Comparison of ENCODE assay signal across 12 cellular contexts in the genomic region with DNA sequence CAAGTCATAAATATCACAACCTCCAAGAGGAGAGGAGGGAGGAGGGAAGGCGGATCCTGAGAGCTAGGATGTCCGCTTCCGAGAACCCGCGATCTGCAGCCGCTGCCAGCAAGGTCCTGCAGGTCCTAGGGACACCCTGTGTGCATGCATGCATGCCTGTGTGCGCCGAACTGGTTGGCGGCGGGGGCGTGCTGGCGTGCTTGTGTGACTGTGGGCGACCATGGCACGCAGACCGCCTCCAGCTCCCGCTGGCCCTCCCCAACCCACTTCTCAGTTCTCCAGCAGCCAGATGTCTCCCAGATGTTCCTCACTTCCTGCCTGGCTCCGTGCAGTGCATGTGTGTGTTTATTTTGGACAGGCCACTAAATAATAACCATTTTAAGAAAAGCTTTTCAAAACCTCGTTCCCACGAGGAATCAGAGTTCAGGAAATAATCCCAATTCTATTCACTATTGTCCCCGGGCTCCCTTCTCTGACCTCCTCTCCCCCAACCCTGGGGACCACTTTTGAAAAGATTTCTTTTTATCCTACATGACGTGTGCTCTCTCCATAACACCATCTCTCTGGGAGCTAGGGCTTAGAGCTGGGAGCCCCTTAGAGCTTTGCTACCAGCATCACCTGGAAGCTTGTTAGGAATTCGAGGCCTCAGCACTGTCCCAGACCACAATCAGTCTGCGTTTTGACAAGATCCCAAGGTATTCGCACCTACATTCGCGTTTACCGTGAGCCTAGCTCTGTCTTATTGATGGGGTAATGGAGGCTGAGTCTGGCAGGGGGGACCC. TPM values are rescaled to one million over a fixed set of nuclear protein-coding genes. Genes with fewer than 3 reads are reported as not detected.
DNase-seq lines count a peak whose midpoint lies in the region; ATAC-seq lines count a peak whose summit lies in the region.
"Had no signal": no experiment of that assay in that cellular context is flagged by ENCODE, and none has a peak within 500 bp of the region (broad histone marks: within the 10 kb centered on the region; RNA-seq: fewer than 3 reads in every experiment).

No MANE protein-coding gene starts in this region.

- ATAC-seq in HG03095 (IDR thresholded peaks at IDR 0.05; ENCODE audit: unreplicated experiment) = no peak

- DNase-seq in NCI-H2029 (lab: John Stamatoyannopoulos, UW) (peak; percentile 23), NCI-H2029 treated with DMSO at 0.1 percent for 48 hours (lab: John Stamatoyannopoulos, UW) (no peak), dedifferentiated amniotic fluid mesenchymal stem cell (ENCODE audit: extremely low spot score) (peak; percentile 95), lung microvascular endothelial cell (ENCODE audit: low read depth in 2 of 2) (peak; percentile 43 to 74), ureter (ENCODE audit: low spot score) (peak; percentile 64), T-helper 2 cell (no peak), COR-L47 (lab: John Stamatoyannopoulos, UW) (no peak)
- DNase-seq: activated CD4-positive, alpha-beta T cell treated with anti-CD3 and anti-CD28 coated beads, Interleukin-2, amount 10 ng/mL, durations not matched to agents 24 days and 14 days; hippocampal formation; NCI-H1048; stimulated activated CD4-positive, alpha-beta T cell treated with anti-CD3 and anti-CD28 coated beads, Interleukin-4, amount 100 ng/mL, for 24 hours had no signal

RNA-seq across cellular contexts. Expression of gene UNC5B, which starts 32.5 kb away (rescaled TPM):
- total RNA-seq in lung microvascular endothelial cell (10.9 and 12.9 TPM in 2 replicates), ureter (61.8 TPM)

Comparison
In these comparisons a context has a peak if more than half of its experiments do, and no peak if none do; other contexts are left out.
1. DNase-seq: peak in NCI-H2029 (single experiment), dedifferentiated amniotic fluid mesenchymal stem cell (single experiment), lung microvascular endothelial cell (2 of 2) and ureter (single experiment); none in NCI-H2029 treated with DMSO at 0.1 percent for 48 hours (single experiment), T-helper 2 cell (0 of 5) and COR-L47 (single experiment).